9 cellular contexts compared by ENCODE assay signal in genomic region chr2:128379021-128380005, GRCh38.
DNase-seq lines count a peak whose midpoint lies in the region; ATAC-seq and TF ChIP-seq lines count a peak whose summit lies in the region.
"Had no signal": no experiment of that assay in that cellular context is flagged by ENCODE, and none has a peak within 500 bp of the region (broad histone marks: within the 10 kb centered on the region; RNA-seq: fewer than 3 reads in every experiment).

No MANE protein-coding gene starts in this region.

- CTCF ChIA-PET in activated naive CD4-positive, alpha-beta T cell treated with anti-CD3 and anti-CD28 coated beads for 36 hours (lab: Charles Lee) = no interaction called here

- DNase-seq in GM03348 (ENCODE audit: low spot score) = peak; percentile 88
- DNase-seq in Right ventricle myocardium superior = peak; percentile 78
- peak; percentile 83 for DNase-seq in posterior vena cava (ENCODE audit: low spot score)
- DNase-seq in NCI-H1105 treated with DMSO at 0.1 percent for 48 hours (lab: John Stamatoyannopoulos, UW) = no peak
- DNase-seq in activated naive CD4-positive, alpha-beta T cell treated with anti-CD3 and anti-CD28 coated beads for 36 hours = no peak
- DNase-seq: GDM1 had no signal

- H3K36me3 Mint-ChIP-seq in activated naive CD4-positive, alpha-beta T cell treated with anti-CD3 and anti-CD28 coated beads for 36 hours (ENCODE audit: low read depth) = no peaks in the 10 kb centered on the region

- peak overlapping the region; percentile 48 for H3K27ac ChIP-seq in VCaP

- no peaks in the 10 kb centered on the region for H3K9me3 Mint-ChIP-seq in activated naive CD4-positive, alpha-beta T cell treated with anti-CD3 and anti-CD28 coated beads for 36 hours

- H3K4me3 Mint-ChIP-seq in activated naive CD4-positive, alpha-beta T cell treated with anti-CD3 and anti-CD28 coated beads for 36 hours = no peak overlapping the region

- H3K27ac Mint-ChIP-seq in activated naive CD4-positive, alpha-beta T cell treated with anti-CD3 and anti-CD28 coated beads for 36 hours = no peak overlapping the region

- no peaks in the 10 kb centered on the region for H3K27me3 Mint-ChIP-seq in activated naive CD4-positive, alpha-beta T cell treated with anti-CD3 and anti-CD28 coated beads for 36 hours (ENCODE audit: low read depth)

- intact Hi-C loops in Right ventricle myocardium superior (cut with DNase I) (no loop called here), posterior vena cava (cut with DNase I) (no loop called here)
- intact Hi-C loops in activated naive CD4-positive, alpha-beta T cell treated with anti-CD3 and anti-CD28 coated beads for 36 hours (cut with micrococcal nuclease) = no loop called here

- no peaks in the 10 kb centered on the region for H3K4me1 Mint-ChIP-seq in activated naive CD4-positive, alpha-beta T cell treated with anti-CD3 and anti-CD28 coated beads for 36 hours (ENCODE audit: low read depth)

- ATAC-seq in Right ventricle myocardium superior (ENCODE audit: poor library complexity) (peak; percentile 85), GM21447 (IDR thresholded peaks at IDR 0.05; ENCODE audit: unreplicated experiment) (no peak), GM19035 (IDR thresholded peaks at IDR 0.05; ENCODE audit: unreplicated experiment) (no peak)

- TF ChIP-seq CTCF in VCaP (conservative IDR thresholded peaks at IDR 0.05) = no peak

Comparison
In these comparisons a context has a peak if more than half of its experiments do, and no peak if none do; other contexts are left out.
1. DNase-seq: peak in GM03348 (single experiment), Right ventricle myocardium superior (single experiment) and posterior vena cava (single experiment); none in NCI-H1105 treated with DMSO at 0.1 percent for 48 hours (single experiment) and activated naive CD4-positive, alpha-beta T cell treated with anti-CD3 and anti-CD28 coated beads for 36 hours (single experiment).